8 cellular contexts compared by ENCODE assay signal in the genomic region with DNA sequence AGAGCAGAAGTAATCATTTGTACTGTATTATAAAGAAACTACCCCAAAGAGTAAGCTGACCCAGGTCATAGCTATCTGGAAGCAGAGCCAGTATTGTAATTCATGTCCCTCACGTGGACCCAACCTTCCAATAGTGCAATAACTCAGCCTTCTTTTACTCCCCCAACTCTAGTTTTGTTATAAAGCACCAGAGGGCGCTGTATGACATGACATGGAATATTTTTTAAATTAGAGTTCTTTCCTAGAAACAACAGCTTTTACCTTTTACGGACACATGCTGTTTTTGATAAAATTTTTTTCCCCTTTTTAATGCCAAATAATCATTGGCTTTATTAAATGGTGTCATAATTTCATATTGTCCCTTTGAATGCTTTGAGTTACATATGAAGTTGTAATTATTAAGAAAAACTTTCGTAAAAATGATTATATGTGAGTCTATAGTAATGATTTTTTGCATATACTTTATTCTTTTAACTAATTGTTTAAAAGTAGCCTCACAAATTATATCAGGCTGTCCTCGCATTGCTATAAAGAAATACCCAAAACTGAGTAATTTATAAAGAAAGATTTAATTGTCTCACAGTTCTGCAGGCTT.
DNase-seq lines count a peak whose midpoint lies in the region; ATAC-seq and TF ChIP-seq lines count a peak whose summit lies in the region.

No MANE protein-coding gene starts in this region.

- peak; percentile 51 for ATAC-seq in activated CD8-positive, alpha-beta memory T cell treated with anti-CD3 and anti-CD28 coated beads, Interleukin-2, amount 10 ng/mL, durations not matched to agents 7 days and 5 days
- no peak for ATAC-seq in HG03159 (IDR thresholded peaks at IDR 0.05; ENCODE audit: unreplicated experiment)

- H3K9me3 ChIP-seq in SU-DHL-6 (ENCODE audit: insufficient read depth, low read length): no peaks in the 10 kb centered on the region
- no peaks in the 10 kb centered on the region for H3K9me3 ChIP-seq in parathyroid adenoma (ENCODE audit: control insufficient read depth, low read length)

- no peaks in the 10 kb centered on the region for H3F3A ChIP-seq in SU-DHL-6 (ENCODE audit: insufficient read depth)

- no peak overlapping the region for H3K27ac Mint-ChIP-seq in activated CD8-positive, alpha-beta memory T cell treated with anti-CD3 and anti-CD28 coated beads, Interleukin-2, amount 10 ng/mL, durations not matched to agents 7 days and 5 days

- DNase-seq in activated CD8-positive, alpha-beta memory T cell treated with anti-CD3 and anti-CD28 coated beads, Interleukin-2, amount 10 ng/mL, durations not matched to agents 7 days and 5 days: no peak
- DNase-seq in activated CD8-positive, alpha-beta memory T cell treated with anti-CD3 and anti-CD28 coated beads, Interleukin-2, amount 50 U/mL, for 48 hours: no peak
- DNase-seq in MV-4-11 (lab: John Stamatoyannopoulos, UW) (peak; percentile 45), foreskin fibroblast (peak; percentile 60 to 83), NCI-H128 (lab: John Stamatoyannopoulos, UW; ENCODE audit: unreplicated experiment) (no peak)

- no peaks in the 10 kb centered on the region for H3K79me2 ChIP-seq in SU-DHL-6 (ENCODE audit: insufficient read depth, low read length)
- no peaks in the 10 kb centered on the region for H3K79me2 ChIP-seq in parathyroid adenoma

- H3K4me2 ChIP-seq in SU-DHL-6 (ENCODE audit: low read depth, low read length, poor library complexity, severe bottlenecking) (no peak overlapping the region), parathyroid adenoma (ENCODE audit: low read length) (no peak overlapping the region)

- no peaks in the 10 kb centered on the region for H3K4me1 ChIP-seq in parathyroid adenoma

- H3K27ac ChIP-seq in SU-DHL-6 (ENCODE audit: low read depth, low read length) (no peak overlapping the region), parathyroid adenoma (no peak overlapping the region)

- CTCF ChIA-PET in activated CD8-positive, alpha-beta memory T cell treated with anti-CD3 and anti-CD28 coated beads, Interleukin-2, amount 10 ng/mL, durations not matched to agents 7 days and 5 days (lab: Charles Lee): interaction anchor here (0.8 to 2.6 kb wide), 15 partner anchors 10 to 353 kb away, joined by 3 to 31 read pairs (median 5); no protein-coding TSS in a partner anchor

- TF ChIP-seq CTCF in SU-DHL-6 (IDR thresholded peaks at IDR 0.05; ENCODE audit: insufficient read depth, low read length, poor library complexity, severe bottlenecking) (peak; percentile 69), foreskin fibroblast (IDR thresholded peaks at IDR 0.05; ENCODE audit: low read depth, low read length) (peak; percentile 47), parathyroid adenoma (IDR thresholded peaks at IDR 0.05) (peak; percentile 44)

- H3K4me3 ChIP-seq in SU-DHL-6 (ENCODE audit: insufficient read depth, low read length, poor library complexity, severe bottlenecking) (no peak overlapping the region), foreskin fibroblast (ENCODE audit: low read depth in 1 of 2, low read length in 2 of 2) (no peak overlapping the region), parathyroid adenoma (ENCODE audit: low read depth, low read length) (no peak overlapping the region)

- H3K9me3 Mint-ChIP-seq in activated CD8-positive, alpha-beta memory T cell treated with anti-CD3 and anti-CD28 coated beads, Interleukin-2, amount 10 ng/mL, durations not matched to agents 7 days and 5 days (ENCODE audit: low read depth): no peaks in the 10 kb centered on the region

- no peaks in the 10 kb centered on the region for H3K27me3 Mint-ChIP-seq in activated CD8-positive, alpha-beta memory T cell treated with anti-CD3 and anti-CD28 coated beads, Interleukin-2, amount 10 ng/mL, durations not matched to agents 7 days and 5 days

- no peaks in the 10 kb centered on the region for H4K20me1 ChIP-seq in SU-DHL-6 (ENCODE audit: low read depth, low read length)

- H3K4me3 Mint-ChIP-seq in activated CD8-positive, alpha-beta memory T cell treated with anti-CD3 and anti-CD28 coated beads, Interleukin-2, amount 10 ng/mL, durations not matched to agents 7 days and 5 days: no peak overlapping the region

- no peaks in the 10 kb centered on the region for H3K4me1 Mint-ChIP-seq in activated CD8-positive, alpha-beta memory T cell treated with anti-CD3 and anti-CD28 coated beads, Interleukin-2, amount 10 ng/mL, durations not matched to agents 7 days and 5 days

- peaks cover 23% of the 10 kb centered on the region; the same call in 1 of the 2 replicates for H3K36me3 ChIP-seq in SU-DHL-6 (ENCODE audit: low read length)
- no peaks in the 10 kb centered on the region for H3K36me3 ChIP-seq in parathyroid adenoma (ENCODE audit: control insufficient read depth, insufficient read depth, low read length)

- H3K9ac ChIP-seq in SU-DHL-6 (ENCODE audit: low read length): no peak overlapping the region
- no peak overlapping the region for H3K9ac ChIP-seq in parathyroid adenoma

- peaks cover 38% of the 10 kb centered on the region for H3K36me3 Mint-ChIP-seq in activated CD8-positive, alpha-beta memory T cell treated with anti-CD3 and anti-CD28 coated beads, Interleukin-2, amount 10 ng/mL, durations not matched to agents 7 days and 5 days

- H3K9me2 ChIP-seq in SU-DHL-6 (replicated peaks; ENCODE audit: insufficient read depth, low read length): no peaks in the 10 kb centered on the region

- H2AFZ ChIP-seq in SU-DHL-6 (ENCODE audit: low read depth, low read length, severe bottlenecking) (no peak overlapping the region), parathyroid adenoma (no peak overlapping the region)

- no peaks in the 10 kb centered on the region for H3K27me3 ChIP-seq in SU-DHL-6 (ENCODE audit: low read length)
- no peaks in the 10 kb centered on the region for H3K27me3 ChIP-seq in parathyroid adenoma (ENCODE audit: control insufficient read depth, insufficient read depth, low read length)

Comparison
In these comparisons a context has a peak if more than half of its experiments do, and no peak if none do; other contexts are left out.
1. DNase-seq: peak in MV-4-11 (single experiment) and foreskin fibroblast (2 of 2); none in activated CD8-positive, alpha-beta memory T cell treated with anti-CD3 and anti-CD28 coated beads, Interleukin-2, amount 10 ng/mL, durations not matched to agents 7 days and 5 days (single experiment), activated CD8-positive, alpha-beta memory T cell treated with anti-CD3 and anti-CD28 coated beads, Interleukin-2, amount 50 U/mL, for 48 hours (single experiment) and NCI-H128 (single experiment).
2. Peak in every context shown above with its lines, with median percentiles within 50 percentile points of each other: CTCF ChIP-seq.